ENCODE assay signal across 8 cellular contexts in the genomic region with DNA sequence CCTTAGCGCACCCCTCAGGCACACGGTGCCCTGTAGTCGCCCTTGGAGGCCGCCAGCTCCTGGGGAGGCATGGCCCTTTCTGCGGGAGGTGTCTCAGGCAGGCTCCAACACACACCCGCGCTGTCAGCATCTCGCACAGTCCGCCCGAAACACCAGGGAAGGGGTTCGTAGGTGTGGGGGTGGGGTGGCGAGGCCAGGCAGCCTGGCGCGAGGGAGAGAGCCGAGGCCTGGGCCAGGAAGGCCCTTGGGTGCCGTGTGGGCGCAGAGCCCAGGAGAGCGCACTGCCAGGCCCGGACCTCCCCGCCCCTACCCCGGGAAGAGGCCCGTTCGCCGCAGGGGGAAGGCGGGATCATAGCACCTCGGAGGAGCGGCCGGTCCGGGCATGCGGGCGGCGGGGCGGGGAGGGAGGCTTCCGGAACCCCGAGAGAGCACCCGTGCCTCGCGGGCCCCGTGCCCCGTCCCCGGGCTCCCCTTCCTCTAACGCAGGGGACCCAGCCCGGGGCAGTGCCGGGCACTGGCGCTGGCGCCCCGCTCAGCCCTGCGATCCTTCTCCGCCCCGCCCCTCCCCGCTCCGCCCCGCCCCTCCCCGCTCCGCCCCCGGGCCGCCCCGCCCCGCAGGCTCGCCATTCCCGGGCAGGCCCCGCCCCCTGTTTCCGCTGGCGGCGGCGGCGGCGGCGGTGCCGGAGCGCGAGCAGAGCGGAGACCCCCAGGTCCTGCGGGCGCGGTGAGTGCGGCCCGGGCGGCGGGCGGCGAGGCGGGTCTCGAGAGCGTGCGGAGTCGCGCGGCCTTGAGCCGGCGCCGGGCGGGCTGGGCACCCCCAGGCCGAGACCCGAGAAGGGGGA.
A peak's percentile ranks its signal among the peaks of the same experiment; 100 is the strongest.
DNase-seq lines count a peak whose midpoint lies in the region; ATAC-seq and TF ChIP-seq lines count a peak whose summit lies in the region.

A gene with protein sequence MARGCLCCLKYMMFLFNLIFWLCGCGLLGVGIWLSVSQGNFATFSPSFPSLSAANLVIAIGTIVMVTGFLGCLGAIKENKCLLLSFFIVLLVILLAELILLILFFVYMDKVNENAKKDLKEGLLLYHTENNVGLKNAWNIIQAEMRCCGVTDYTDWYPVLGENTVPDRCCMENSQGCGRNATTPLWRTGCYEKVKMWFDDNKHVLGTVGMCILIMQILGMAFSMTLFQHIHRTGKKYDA (plus strand): TSS at position 650 of the 842 bp plus-strand sequence. CDS start 123,815 bp downstream, outside the sequence.

- DNase-seq in DMS 273 (lab: John Stamatoyannopoulos, UW; ENCODE audit: unreplicated experiment) (peak; percentile 75), DMS 273 treated with DMSO at 0.1 percent for 48 hours (lab: John Stamatoyannopoulos, UW) (no peak), NCI-H774 (lab: John Stamatoyannopoulos, UW) (peak; percentile 68), erythroblast (lab: John Stamatoyannopoulos, UW) (peak; percentile 57 to 79)
- DNase-seq in activated T-cell treated with anti-CD3 and anti-CD28 coated beads, Interleukin-2, amount 50 U/mL, for 24 hours, result peak; percentile 85
- DNase-seq in stimulated activated CD8-positive, alpha-beta memory T cell treated with anti-CD3 and anti-CD28 coated beads, Interleukin-7, amount 100 ng/mL, for 24 hours (ENCODE audit: low read depth), result peak; percentile 37

- peak; percentile 62 for ATAC-seq in HG03039 (IDR thresholded peaks at IDR 0.05; ENCODE audit: unreplicated experiment)

- H3K27me3 Mint-ChIP-seq in activated T-cell treated with anti-CD3 and anti-CD28 coated beads, Interleukin-2, amount 50 U/mL, for 24 hours, result peaks cover 26% of the 10 kb centered on the region

- H3K27me3 ChIP-seq in muscle layer of duodenum (ENCODE audit: low read depth, low read length), result no peaks in the 10 kb centered on the region

- H3K4me3 Mint-ChIP-seq in activated T-cell treated with anti-CD3 and anti-CD28 coated beads, Interleukin-2, amount 50 U/mL, for 24 hours, result peak within 1 kb of the TSS; percentile 73

- H3K9me3 ChIP-seq in muscle layer of duodenum (ENCODE audit: control insufficient read depth in 1 of 2, low read length in 2 of 2), result no peaks in the 10 kb centered on the region

- H3K27ac ChIP-seq in muscle layer of duodenum (ENCODE audit: low read length), result peak within 1 kb of the TSS; percentile 45

- no peaks in the 10 kb centered on the region for H3K36me3 ChIP-seq in muscle layer of duodenum (ENCODE audit: control insufficient read depth in 1 of 2, insufficient read depth in 2 of 2, low read length in 2 of 2)

- H3K4me1 ChIP-seq in muscle layer of duodenum (ENCODE audit: control insufficient read depth in 1 of 2, insufficient read depth in 2 of 2, low read length in 2 of 2), result peaks cover 0 to 21% of the 10 kb centered on the region in 2 donors

- peaks cover 16% of the 10 kb centered on the region for H3K4me1 Mint-ChIP-seq in activated T-cell treated with anti-CD3 and anti-CD28 coated beads, Interleukin-2, amount 50 U/mL, for 24 hours (ENCODE audit: low read depth)

- TF ChIP-seq POLR2A in erythroblast (IDR thresholded peaks at IDR 0.05; ENCODE audit: low read length), result no peak

- peak within 1 kb of the TSS; percentile 18 for H3K27ac Mint-ChIP-seq in activated T-cell treated with anti-CD3 and anti-CD28 coated beads, Interleukin-2, amount 50 U/mL, for 24 hours

- no peaks in the 10 kb centered on the region for H3K9me3 Mint-ChIP-seq in activated T-cell treated with anti-CD3 and anti-CD28 coated beads, Interleukin-2, amount 50 U/mL, for 24 hours

- no peaks in the 10 kb centered on the region for H3K36me3 Mint-ChIP-seq in activated T-cell treated with anti-CD3 and anti-CD28 coated beads, Interleukin-2, amount 50 U/mL, for 24 hours (ENCODE audit: low read depth)

- H3K4me3 ChIP-seq in muscle layer of duodenum (ENCODE audit: low read depth in 1 of 2, low read length in 2 of 2), result peak within 1 kb of the TSS; percentile 61 to 70
